In genomic region chr2:181894381-181894780, GRCh38 we compare ENCODE assay signal across 10 cellular contexts. TPM values are rescaled to one million over a fixed set of nuclear protein-coding genes. Genes with fewer than 3 reads are reported as not detected.
DNase-seq lines count a peak whose midpoint lies in the region; ATAC-seq, FAIRE-seq and TF ChIP-seq lines count a peak whose summit lies in the region.
"Had no signal": no experiment of that assay in that cellular context is flagged by ENCODE, and none has a peak within 500 bp of the region (broad histone marks: within the 10 kb centered on the region; RNA-seq: fewer than 3 reads in every experiment).

No MANE protein-coding gene starts in this region.

- dilution Hi-C loops in keratinocyte (cut with MboI; ENCODE audit: extremely low pct_ligation_motif_present, low sequenced_read_pairs): no loop called here

- TF ChIP-seq POLR2A in HCT116 (IDR thresholded peaks at IDR 0.05; ENCODE audit: borderline replicate concordance, extremely low read depth, insufficient read depth, insufficient read length): no peak

- DNase-seq in HCT116 (ENCODE audit: low read depth, low spot score): no peak
- no peak for DNase-seq in ascending aorta (ENCODE audit: low spot score in 2 of 2)
- DNase-seq in keratinocyte (ENCODE audit: low read depth, low spot score): no peak
- DNase-seq in smooth muscle cell (lab: John Stamatoyannopoulos, UW; ENCODE audit: unreplicated experiment): no peak
- DNase-seq in NCI-H2171 (lab: John Stamatoyannopoulos, UW): no peak
- no peak for DNase-seq in amniotic stem cell (lab: John Stamatoyannopoulos, UW)
- DNase-seq: mucosa of descending colon, NCI-H187 treated with DMSO at 0.1 percent for 48 hours had no signal

- no peaks in the 10 kb centered on the region for H4K20me1 ChIP-seq in HCT116 (ENCODE audit: insufficient read depth)
- no peaks in the 10 kb centered on the region for H4K20me1 ChIP-seq in keratinocyte (ENCODE audit: control insufficient read depth, extremely low read depth, insufficient read depth, low read length)
- H4K20me1 ChIP-seq in smooth muscle cell (ENCODE audit: low read depth): peaks cover 45% of the 10 kb centered on the region

- H3K4me1 ChIP-seq in HCT116 (ENCODE audit: control insufficient read depth in 1 of 2, insufficient read depth in 2 of 2, low read length in 2 of 2) (peaks cover 70 to 81% of the 10 kb centered on the region in 2 experiments), ascending aorta (peaks cover 0 to 40% of the 10 kb centered on the region in 2 donors), keratinocyte (ENCODE audit: control insufficient read depth, extremely low read depth, insufficient read depth, low read length) (peaks cover 22% of the 10 kb centered on the region), smooth muscle cell (ENCODE audit: low read depth) (peaks cover 28% of the 10 kb centered on the region)

- no peaks in the 10 kb centered on the region for H3K9me2 ChIP-seq in HCT116 (ENCODE audit: insufficient read depth)

- H3K9me1 ChIP-seq in keratinocyte (ENCODE audit: control insufficient read depth, extremely low read depth, insufficient read depth, low read length): no peaks in the 10 kb centered on the region

- CTCF ChIA-PET in HCT116 (lab: Charles Lee): interaction anchor here (1.1 kb wide), 1 partner anchor 10 kb away, joined by 3 read pairs; no protein-coding TSS in a partner anchor

- ATAC-seq in HCT116 (no peak), HG02981 (IDR thresholded peaks at IDR 0.05; ENCODE audit: unreplicated experiment) (no peak), HG03039 (IDR thresholded peaks at IDR 0.05; ENCODE audit: unreplicated experiment) (no peak)
- ATAC-seq: mucosa of descending colon had no signal

- 68% methylated on average over 3 of the region's 3 CpGs for WGBS in smooth muscle cell (ENCODE audit: low lambda C conversion rate)

- FAIRE-seq in keratinocyte (lab: Jason Lieb, UNC): peak; percentile 53

- H3F3A ChIP-seq in smooth muscle cell (ENCODE audit: low read depth): peaks cover 2% of the 10 kb centered on the region

- POLR2A ChIA-PET in HCT116 (lab: Charles Lee): interaction anchor here (0.8 to 5.0 kb wide), 7 partner anchors 10 to 152 kb away, joined by 3 to 25 read pairs (median 4); no protein-coding TSS in a partner anchor

- H3K9me3 ChIP-seq in HCT116 (ENCODE audit: control insufficient read depth in 1 of 2, insufficient read depth in 1 of 2, low read depth in 1 of 2, low read length in 2 of 2) (no peaks in the 10 kb centered on the region), ascending aorta (no peaks in the 10 kb centered on the region), keratinocyte (ENCODE audit: control insufficient read depth, low read depth, low read length) (no peaks in the 10 kb centered on the region), smooth muscle cell (replicated peaks; ENCODE audit: low read depth) (no peaks in the 10 kb centered on the region)
- H3K9me3 ChIP-seq: mucosa of descending colon had no signal

- intact Hi-C loops in HCT116 (cut with micrococcal nuclease): no loop called here
- intact Hi-C loops in ascending aorta (cut with DNase I): loop anchor here (5.0 to 10.0 kb wide), 5 partner anchors 82 to 1143 kb away; partner anchors contain the start of genes DNAJC10 and NCKAP1

- BruUV-seq in HCT116 (replicated peaks; lab: Mats Ljungman, UMichigan): no TSS peak

- H3K4me2 ChIP-seq in HCT116 (ENCODE audit: low read length) (peak overlapping the region; percentile 92), keratinocyte (ENCODE audit: control insufficient read depth, extremely low read depth, insufficient read depth, low read depth, low read length) (peak overlapping the region; percentile 96), smooth muscle cell (peak overlapping the region; percentile 93)

- H3K27ac ChIP-seq in HCT116 (ENCODE audit: low read depth, low read length) (peak overlapping the region; percentile 99), ascending aorta (no peak overlapping the region), keratinocyte (ENCODE audit: control insufficient read depth, insufficient read depth, low read length) (peak overlapping the region; percentile 86), smooth muscle cell (ENCODE audit: low read depth) (peak overlapping the region; percentile 90)

- H3K79me2 ChIP-seq in HCT116 (ENCODE audit: insufficient read depth, low read length) (peaks cover 91% of the 10 kb centered on the region), keratinocyte (ENCODE audit: control insufficient read depth, insufficient read depth, low read length) (peaks cover 68% of the 10 kb centered on the region), smooth muscle cell (ENCODE audit: low read depth) (peaks cover 69% of the 10 kb centered on the region)

- TF ChIP-seq RAD21 in HCT116 (IDR thresholded peaks at IDR 0.05; ENCODE audit: low read depth): no peak

- H3K9ac ChIP-seq in HCT116 (ENCODE audit: low read length): peak overlapping the region; percentile 84
- peak overlapping the region; percentile 97 for H3K9ac ChIP-seq in keratinocyte (ENCODE audit: control insufficient read depth, extremely low read depth, insufficient read depth, low read length)
- peak overlapping the region; percentile 85 for H3K9ac ChIP-seq in smooth muscle cell (ENCODE audit: low read depth)

- RAD21 ChIA-PET in HCT116 (lab: Charles Lee; ENCODE audit: low non-redundant PET in 1 of 2, low total read pairs in 2 of 2, uncharacterized antibody in 2 of 2, unreplicated experiment in 2 of 2): no interaction called here

- H2AFZ ChIP-seq in HCT116 (ENCODE audit: low read depth, low read length, poor library complexity, severe bottlenecking) (no peak overlapping the region), keratinocyte (ENCODE audit: control insufficient read depth, low read length) (no peak overlapping the region), smooth muscle cell (ENCODE audit: low read depth) (no peak overlapping the region)

- peaks cover 54 to 58% of the 10 kb centered on the region in 2 experiments for H3K36me3 ChIP-seq in HCT116 (ENCODE audit: control insufficient read depth in 1 of 2, insufficient read depth in 2 of 2, low read length in 2 of 2)
- peaks cover 5 to 8% of the 10 kb centered on the region in 2 donors for H3K36me3 ChIP-seq in ascending aorta
- H3K36me3 ChIP-seq in keratinocyte (ENCODE audit: control insufficient read depth in 2 of 2, extremely low read depth in 1 of 2, insufficient read depth in 2 of 2, low read length in 2 of 2): peaks cover 5 to 16% of the 10 kb centered on the region in 2 experiments
- H3K36me3 ChIP-seq in smooth muscle cell (ENCODE audit: low read depth): peaks cover 23% of the 10 kb centered on the region

- H3K27me3 ChIP-seq in HCT116 (ENCODE audit: insufficient read depth, low read length) (no peaks in the 10 kb centered on the region), ascending aorta (no peaks in the 10 kb centered on the region), keratinocyte (ENCODE audit: control insufficient read depth, extremely low read depth, insufficient read depth, low read length) (no peaks in the 10 kb centered on the region), smooth muscle cell (ENCODE audit: low read depth) (no peaks in the 10 kb centered on the region)

- H3K4me3 ChIP-seq in HCT116 (replicated peaks in 1 of 2; ENCODE audit: low read depth in 1 of 2, low read length in 2 of 2): peak overlapping the region; percentile 74 to 81
- peak overlapping the region; percentile 94 to 99 for H3K4me3 ChIP-seq in ascending aorta
- peak overlapping the region; percentile 94 to 98 (median 96) for H3K4me3 ChIP-seq in keratinocyte (ENCODE audit: control insufficient read depth in 2 of 3, extremely low read depth in 1 of 3, insufficient read depth in 2 of 3, low read depth in 1 of 3, low read length in 3 of 3)
- H3K4me3 ChIP-seq in smooth muscle cell: peak overlapping the region; percentile 80
- H3K4me3 ChIP-seq: mucosa of descending colon had no signal

- TF ChIP-seq CTCF in HCT116 (IDR thresholded peaks at IDR 0.05 in 2 of 3, conservative IDR thresholded peaks at IDR 0.05 in 1 of 3; ENCODE audit: borderline replicate concordance in 1 of 3, insufficient read depth in 1 of 3, low read depth in 2 of 3, low read length in 2 of 3) (no peak), ascending aorta (IDR thresholded peaks at IDR 0.05) (no peak), keratinocyte (optimal IDR thresholded peaks at IDR 0.05 in 1 of 3, IDR thresholded peaks at IDR 0.05 in 1 of 3, conservative IDR thresholded peaks at IDR 0.05 in 1 of 3; ENCODE audit: extremely low read depth in 1 of 3, insufficient read depth in 2 of 3, low read length in 3 of 3) (no peak), smooth muscle cell (IDR thresholded peaks at IDR 0.05; ENCODE audit: borderline replicate concordance, insufficient read depth, poor library complexity, severe bottlenecking) (no peak)

TF ChIP-seq in HCT116, 20 proteins besides CTCF, POLR2A, EP300 and RAD21:
- TF ChIP-seq ATF3 (IDR thresholded peaks at IDR 0.05): 0 out of 2 replicates have a peak, but pooled peaks have one; percentile 21
- no peak for TF ChIP-seq EGR1 (IDR thresholded peaks at IDR 0.05; ENCODE audit: low read depth)
- TF ChIP-seq CBX3 (IDR thresholded peaks at IDR 0.05; ENCODE audit: low read depth): peak; percentile 32; the same call in 1 of the 2 replicates

RNA-seq across cellular contexts. Expression of gene ITPRID2, which starts 2.9 kb away (rescaled TPM):
- 1,605 TPM for total RNA-seq in HCT116 (2021; ENCODE audit: unreplicated experiment)
- polyA plus RNA-seq in HCT116 (2012): 428 and 446 TPM in 2 replicates
- 50.9 TPM for total RNA-seq in ascending aorta
- 86.3 to 146 TPM (median 91.4 TPM) in 3 replicates for polyA plus RNA-seq in keratinocyte
- 479 TPM for polyA plus RNA-seq in keratinocyte (2011; ENCODE audit: low read depth)
- polyA plus RNA-seq in keratinocyte (2011; cell fraction: cytosol; rRNA removed): 72.8 and 128 TPM in 2 replicates
- polyA plus RNA-seq in keratinocyte (2011; cell fraction: nucleus; rRNA removed): 116 and 145 TPM in 2 replicates
- 91.5 and 118 TPM in 2 replicates for polyA plus RNA-seq in keratinocyte (2012; ENCODE audit: low replicate concordance)
- 62.2 to 130 TPM (median 99.4 TPM) in 3 replicates for polyA minus RNA-seq in keratinocyte
- polyA minus RNA-seq in keratinocyte (2011; cell fraction: cytosol; rRNA and poly(A)+ RNA removed): 89.4 TPM
- polyA minus RNA-seq in keratinocyte (2011; cell fraction: nucleus; rRNA and poly(A)+ RNA removed): 97.4 and 160 TPM in 2 replicates
- total RNA-seq in smooth muscle cell: 261 and 556 TPM in 2 replicates
- 28.2 and 72.2 TPM in 2 replicates for polyA plus RNA-seq in smooth muscle cell

Comparison
In these comparisons a context has a peak if more than half of its experiments do, and no peak if none do; other contexts are left out.
1. H3K27ac ChIP-seq: peak in HCT116 (single experiment), keratinocyte (single experiment) and smooth muscle cell (single experiment); none in ascending aorta (0 of 2).
2. Peak in every context shown above with its lines, with median percentiles within 50 percentile points of each other: H3K4me2 ChIP-seq, H3K4me3 ChIP-seq and H3K9ac ChIP-seq.